In the genomic region with DNA sequence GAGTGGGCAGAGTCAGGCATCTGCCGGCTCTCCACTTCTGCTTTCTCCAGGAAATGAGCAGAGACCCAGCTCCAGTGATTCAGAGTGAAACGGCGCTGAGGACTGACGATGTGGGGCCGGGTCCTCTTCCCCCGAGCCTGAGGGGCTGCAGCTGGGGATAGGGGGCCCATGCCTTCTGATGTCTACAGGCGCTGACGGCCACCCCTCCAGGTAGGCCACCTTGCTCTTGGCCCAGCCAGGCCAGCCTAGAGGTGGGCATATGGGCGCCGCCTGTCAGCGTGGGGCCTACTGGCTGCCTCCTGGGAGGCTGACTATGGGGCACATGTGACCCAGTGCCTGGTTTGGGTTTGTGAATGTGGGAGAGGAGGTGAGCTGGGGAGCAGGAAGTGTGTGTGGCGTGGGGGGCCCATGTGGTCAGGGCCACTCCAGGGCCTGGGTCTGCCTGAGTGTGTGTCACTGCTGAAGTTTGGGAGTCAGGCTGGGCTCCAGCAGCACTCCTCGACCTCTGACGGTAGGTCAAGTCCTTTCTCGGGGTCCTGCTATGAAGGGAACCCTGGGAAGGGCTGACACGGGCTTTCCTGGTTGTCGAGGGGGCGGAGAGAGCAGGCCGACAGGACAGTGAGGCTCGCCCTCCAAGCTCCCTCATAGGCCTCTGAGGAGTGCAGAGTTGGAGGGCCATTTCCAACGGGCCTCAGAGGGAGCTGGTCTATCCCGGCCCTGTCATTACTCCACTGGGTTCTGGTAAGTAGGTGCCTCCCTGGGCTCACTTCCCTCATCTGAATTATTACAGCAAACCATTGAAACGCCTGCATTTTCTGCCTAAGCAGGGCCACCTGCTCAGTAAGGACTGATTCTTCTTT, we compare ENCODE assay signal across 2 cellular contexts.
TF ChIP-seq lines count a peak whose summit lies in the region.

Gene WDFY4, plus strand, starts transcription at position 82 of the 860 bp plus-strand sequence. CDS start 24,860 bp downstream, outside the sequence.

TF ChIP-seq in liver, 16 proteins besides CTCF, POLR2A, EP300 and RAD21:
- TF ChIP-seq RXRA (IDR thresholded peaks at IDR 0.05) = no peak
- no peak for TF ChIP-seq EGR1 (IDR thresholded peaks at IDR 0.05; ENCODE audit: low read depth in 2 of 2)
- TF ChIP-seq, protein P1, sequence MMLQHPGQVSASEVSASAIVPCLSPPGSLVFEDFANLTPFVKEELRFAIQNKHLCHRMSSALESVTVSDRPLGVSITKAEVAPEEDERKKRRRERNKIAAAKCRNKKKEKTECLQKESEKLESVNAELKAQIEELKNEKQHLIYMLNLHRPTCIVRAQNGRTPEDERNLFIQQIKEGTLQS (IDR thresholded peaks at IDR 0.05) = no peak
- no peak for TF ChIP-seq GABPA (IDR thresholded peaks at IDR 0.05 in 1 of 2, conservative IDR thresholded peaks at IDR 0.05 in 1 of 2)

TF ChIP-seq in GM23338, 12 proteins besides CTCF, POLR2A, EP300 and RAD21:
- TF ChIP-seq POLR2AphosphoS5 (IDR thresholded peaks at IDR 0.05; ENCODE audit: low read depth) = no peak
- no peak for TF ChIP-seq ZNF114 (CRISPR knock-in tag; IDR thresholded peaks at IDR 0.05)
- no peak for TF ChIP-seq EZH2 (IDR thresholded peaks at IDR 0.05; ENCODE audit: low read depth, unreplicated experiment)
- TF ChIP-seq EZH2phosphoT487 (IDR thresholded peaks at IDR 0.05; ENCODE audit: unreplicated experiment) = no peak
- no peak for TF ChIP-seq CREB1 (CRISPR knock-in tag; IDR thresholded peaks at IDR 0.05; ENCODE audit: low read depth)
- TF ChIP-seq ZNF331 (CRISPR knock-in tag; IDR thresholded peaks at IDR 0.05; ENCODE audit: low read depth) = no peak
- no peak for TF ChIP-seq NANOG (IDR thresholded peaks at IDR 0.05; ENCODE audit: borderline replicate concordance)
- TF ChIP-seq ZNF462 (CRISPR knock-in tag; IDR thresholded peaks at IDR 0.05) = no peak
- TF ChIP-seq REST (IDR thresholded peaks at IDR 0.05; ENCODE audit: unreplicated experiment) = no peak
- TF ChIP-seq, protein P2, sequence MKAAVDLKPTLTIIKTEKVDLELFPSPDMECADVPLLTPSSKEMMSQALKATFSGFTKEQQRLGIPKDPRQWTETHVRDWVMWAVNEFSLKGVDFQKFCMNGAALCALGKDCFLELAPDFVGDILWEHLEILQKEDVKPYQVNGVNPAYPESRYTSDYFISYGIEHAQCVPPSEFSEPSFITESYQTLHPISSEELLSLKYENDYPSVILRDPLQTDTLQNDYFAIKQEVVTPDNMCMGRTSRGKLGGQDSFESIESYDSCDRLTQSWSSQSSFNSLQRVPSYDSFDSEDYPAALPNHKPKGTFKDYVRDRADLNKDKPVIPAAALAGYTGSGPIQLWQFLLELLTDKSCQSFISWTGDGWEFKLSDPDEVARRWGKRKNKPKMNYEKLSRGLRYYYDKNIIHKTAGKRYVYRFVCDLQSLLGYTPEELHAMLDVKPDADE (IDR thresholded peaks at IDR 0.05) = no peak
- TF ChIP-seq STAT1 (IDR thresholded peaks at IDR 0.05; ENCODE audit: unreplicated experiment) = no peak
- no peak for TF ChIP-seq JUNB (IDR thresholded peaks at IDR 0.05; ENCODE audit: unreplicated experiment)
